1 cellular context compared by ENCODE assay signal in the genomic region with DNA sequence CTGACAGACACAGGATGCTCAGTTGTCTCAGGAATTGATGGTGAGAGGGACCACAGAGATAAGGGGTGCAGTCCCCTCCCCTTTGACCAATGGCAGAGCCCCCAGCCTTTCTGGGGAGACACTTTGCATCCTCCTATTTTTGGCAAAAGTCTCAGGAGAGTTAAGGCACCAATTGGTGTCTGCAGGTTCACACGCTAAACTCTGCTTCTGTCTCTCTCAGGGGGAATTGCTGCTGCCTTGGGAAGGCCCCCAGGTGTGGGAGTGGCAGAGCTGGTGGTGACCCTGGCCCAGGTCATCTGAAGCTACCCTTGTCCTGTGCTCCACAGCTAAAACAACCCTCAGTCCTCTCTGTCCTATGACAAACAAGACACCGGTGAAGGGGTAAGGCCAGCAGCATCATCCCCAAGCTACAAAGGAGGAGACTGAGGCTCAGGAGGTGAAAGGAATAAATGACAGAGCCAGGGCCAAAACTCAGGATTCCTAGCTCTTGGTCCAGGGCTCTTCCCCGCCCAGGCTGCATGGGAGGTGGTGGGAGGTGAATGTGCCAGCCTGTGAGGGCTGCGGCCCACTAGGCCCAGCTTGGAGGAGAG.
TF ChIP-seq lines count a peak whose summit lies in the region.

No MANE protein-coding gene starts in this region.

TF ChIP-seq in IMR-90, 13 proteins besides CTCF, POLR2A, EP300 and RAD21:
- TF ChIP-seq MAZ (IDR thresholded peaks at IDR 0.05; ENCODE audit: borderline replicate concordance, low read depth, low read length) (no peak), SMC3 (IDR thresholded peaks at IDR 0.05; ENCODE audit: low read depth, low read length) (no peak), RFX5 (IDR thresholded peaks at IDR 0.05; ENCODE audit: low read depth, low read length) (no peak), MXI1 (IDR thresholded peaks at IDR 0.05; ENCODE audit: borderline replicate concordance, low read depth, low read length) (no peak), MAFK (IDR thresholded peaks at IDR 0.05; ENCODE audit: low read depth, low read length) (no peak), CEBPB (IDR thresholded peaks at IDR 0.05; ENCODE audit: low read depth, low read length) (no peak), RCOR1 (IDR thresholded peaks at IDR 0.05; ENCODE audit: insufficient replicate concordance, low read length) (no peak), CHD1 (IDR thresholded peaks at IDR 0.05; ENCODE audit: low read depth, low read length) (no peak), NFE2L2 (IDR thresholded peaks at IDR 0.05; ENCODE audit: low read depth, low read length) (no peak), BHLHE40 (IDR thresholded peaks at IDR 0.05; ENCODE audit: low read depth, low read length) (no peak), FOS (IDR thresholded peaks at IDR 0.05; ENCODE audit: low read depth, low read length) (no peak)
- TF ChIP-seq, protein P1, sequence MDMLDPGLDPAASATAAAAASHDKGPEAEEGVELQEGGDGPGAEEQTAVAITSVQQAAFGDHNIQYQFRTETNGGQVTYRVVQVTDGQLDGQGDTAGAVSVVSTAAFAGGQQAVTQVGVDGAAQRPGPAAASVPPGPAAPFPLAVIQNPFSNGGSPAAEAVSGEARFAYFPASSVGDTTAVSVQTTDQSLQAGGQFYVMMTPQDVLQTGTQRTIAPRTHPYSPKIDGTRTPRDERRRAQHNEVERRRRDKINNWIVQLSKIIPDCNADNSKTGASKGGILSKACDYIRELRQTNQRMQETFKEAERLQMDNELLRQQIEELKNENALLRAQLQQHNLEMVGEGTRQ (IDR thresholded peaks at IDR 0.05; ENCODE audit: low read depth, low read length): no peak
- TF ChIP-seq, protein P2, sequence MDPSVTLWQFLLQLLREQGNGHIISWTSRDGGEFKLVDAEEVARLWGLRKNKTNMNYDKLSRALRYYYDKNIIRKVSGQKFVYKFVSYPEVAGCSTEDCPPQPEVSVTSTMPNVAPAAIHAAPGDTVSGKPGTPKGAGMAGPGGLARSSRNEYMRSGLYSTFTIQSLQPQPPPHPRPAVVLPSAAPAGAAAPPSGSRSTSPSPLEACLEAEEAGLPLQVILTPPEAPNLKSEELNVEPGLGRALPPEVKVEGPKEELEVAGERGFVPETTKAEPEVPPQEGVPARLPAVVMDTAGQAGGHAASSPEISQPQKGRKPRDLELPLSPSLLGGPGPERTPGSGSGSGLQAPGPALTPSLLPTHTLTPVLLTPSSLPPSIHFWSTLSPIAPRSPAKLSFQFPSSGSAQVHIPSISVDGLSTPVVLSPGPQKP (IDR thresholded peaks at IDR 0.05; ENCODE audit: borderline replicate concordance, low read depth, low read length): no peak
